Comparison of ENCODE assay signal across 8 cellular contexts in the genomic region with DNA sequence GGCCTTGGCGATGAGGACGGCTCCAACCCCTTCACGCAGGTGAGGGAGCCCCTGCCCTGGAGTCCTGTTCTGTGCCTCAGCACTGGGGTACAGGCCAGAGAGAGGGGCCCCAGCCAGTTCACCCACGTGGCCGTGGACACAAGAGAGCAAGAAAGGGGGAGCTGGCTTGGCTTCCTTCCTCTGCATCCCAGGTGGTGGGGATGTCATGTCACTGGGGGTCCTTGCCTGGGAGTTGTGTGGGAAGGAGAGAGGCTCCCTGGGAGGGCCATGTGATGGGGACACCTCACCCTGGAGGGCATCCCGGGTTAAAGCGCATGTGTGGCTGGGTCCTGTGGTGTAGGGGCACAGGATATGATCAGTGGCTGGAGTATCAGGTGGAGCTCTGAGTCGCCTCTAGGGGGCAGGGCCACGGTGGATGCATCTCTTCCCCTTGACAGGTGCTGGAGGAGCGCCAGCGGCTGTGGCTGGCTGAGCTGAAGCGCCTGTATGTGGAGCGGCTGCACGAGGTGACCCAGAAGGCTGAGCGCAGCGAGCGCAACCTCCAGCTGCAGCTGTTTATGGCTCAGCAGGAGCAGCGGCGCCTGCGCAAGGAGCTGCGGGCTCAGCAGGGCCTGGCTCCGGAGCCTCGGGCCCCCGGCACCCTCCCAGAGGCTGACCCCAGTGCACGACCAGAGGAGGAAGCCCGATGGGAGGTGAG. TPM values are rescaled to one million over a fixed set of nuclear protein-coding genes. Genes with fewer than 3 reads are reported as not detected.
DNase-seq lines count a peak whose midpoint lies in the region; ATAC-seq and TF ChIP-seq lines count a peak whose summit lies in the region.

No MANE protein-coding gene starts in this region.

- peak; percentile 6 for DNase-seq in GF-D8 (lab: John Stamatoyannopoulos, UW)
- DNase-seq in RKO (ENCODE audit: low spot score) = peak; percentile 16
- peak; percentile 74 for DNase-seq in activated T-helper 1 cell treated with Interleukin-2 at 50 U/mL for 16 hours (ENCODE audit: low read depth)
- DNase-seq in COLO829 (ENCODE audit: low spot score) = no peak

- H3K27me3 ChIP-seq in gastroesophageal sphincter (peaks cover 46% of the 10 kb centered on the region), rectal smooth muscle tissue (ENCODE audit: control insufficient read depth, insufficient read depth, low read length) (no peaks in the 10 kb centered on the region)

- TF ChIP-seq CTCF in gastroesophageal sphincter (IDR thresholded peaks at IDR 0.05) = peak in 3 of 4 experiments; percentile 11 to 68 (median 36)

- ATAC-seq in GM21825 (IDR thresholded peaks at IDR 0.05; ENCODE audit: unreplicated experiment) = peak; percentile 69
- ATAC-seq in gastroesophageal sphincter = peak; percentile 71

- WGBS in gastroesophageal sphincter (ENCODE audit: low coverage in 1 of 2), 2 donors = 27% methylated on average over 7 of the region's 26 CpGs; no CpG with 5 or more reads in 1 of the 2 donors

- no peak overlapping the region for H3K9ac ChIP-seq in rectal smooth muscle tissue (ENCODE audit: low read length)

- H3K4me3 ChIP-seq in gastroesophageal sphincter (peak overlapping the region; percentile 7 to 44), rectal smooth muscle tissue (ENCODE audit: low read length) (peak overlapping the region; percentile 66)

- H3K9me3 ChIP-seq in KOPT-K1 (ENCODE audit: insufficient read depth, low read length, poor library complexity, severe bottlenecking) (no peaks in the 10 kb centered on the region), gastroesophageal sphincter (no peaks in the 10 kb centered on the region)

- no peak for TF ChIP-seq EP300 in gastroesophageal sphincter (IDR thresholded peaks at IDR 0.05)

- no peaks in the 10 kb centered on the region for H3K36me3 ChIP-seq in KOPT-K1 (ENCODE audit: insufficient read depth, low read length)
- H3K36me3 ChIP-seq in gastroesophageal sphincter = no peaks in the 10 kb centered on the region
- no peaks in the 10 kb centered on the region for H3K36me3 ChIP-seq in rectal smooth muscle tissue (ENCODE audit: control insufficient read depth, insufficient read depth, low read length)

- H3K27ac ChIP-seq in KOPT-K1 (ENCODE audit: low read depth, low read length, poor library complexity, severe bottlenecking) (peak overlapping the region; percentile 36), gastroesophageal sphincter (peak overlapping the region in 3 of 4 donors; percentile 0 to 51 (median 49)), rectal smooth muscle tissue (ENCODE audit: low read depth, low read length) (peak overlapping the region; percentile 17)

- no peak for TF ChIP-seq POLR2A in gastroesophageal sphincter (IDR thresholded peaks at IDR 0.05)

- H3K4me1 ChIP-seq in gastroesophageal sphincter (peaks cover 0 to 47% (median 16%) of the 10 kb centered on the region in 3 donors), rectal smooth muscle tissue (ENCODE audit: control insufficient read depth, insufficient read depth, low read length) (peaks cover 13% of the 10 kb centered on the region)

RNA-seq across cellular contexts. Expression of a gene that starts 7.5 kb away (rescaled TPM):
- total RNA-seq in gastroesophageal sphincter = 1 to 10 TPM; 1.2 to 4.8 (median 1.3) TPM

RNA-seq across cellular contexts. Expression of a gene that starts 10.0 kb away (rescaled TPM):
- 10 to 100 TPM; 34.6 to 56.6 (median 41.7) TPM for total RNA-seq in gastroesophageal sphincter

RNA-seq across cellular contexts. Expression of a gene that starts 32.9 kb away (rescaled TPM):
- total RNA-seq in gastroesophageal sphincter = 100 to 1,000 TPM; 192 to 253 (median 218) TPM
